21 cellular contexts compared by ENCODE assay signal in genomic region chr2:143968860-143969259, GRCh38.
"Had no signal": no experiment of that assay in that cellular context is flagged by ENCODE, and none has a peak within 500 bp of the region (broad histone marks: within the 10 kb centered on the region; RNA-seq: fewer than 3 reads in every experiment).

No MANE protein-coding gene starts in this region.

- DNase-seq: colonic mucosa; effector CD8-positive, alpha-beta T cell; endodermal cell; foreskin melanocyte; glutamatergic neuron; heart right ventricle; hippocampal formation; kidney glomerular epithelial cell; left ventricle myocardium superior; lower lobe of right lung; natural killer cell; stimulated activated CD4-positive, alpha-beta T cell treated with anti-CD3 and anti-CD28 coated beads, Interleukin-12 subunit alpha, Interleukin-12 subunit beta, amount 100 ng/mL, for 4 hours; stimulated activated CD4-positive, alpha-beta T cell treated with anti-CD3 and anti-CD28 coated beads, Interleukin-1b, Interleukin-23, amount 100 ng/mL, for 48 hours; stimulated activated CD4-positive, alpha-beta T cell treated with anti-CD3 and anti-CD28 coated beads, Interleukin-4, amount 100 ng/mL, for 1 hour; stimulated activated CD8-positive, alpha-beta memory T cell treated with anti-CD3 and anti-CD28 coated beads, Interleukin-4, amount 100 ng/mL, for 48 hours; stimulated activated naive CD4-positive, alpha-beta T cell; upper lobe of right lung; uterus had no signal

- H3K4me3 Mint-ChIP-seq: dendritic cell treated with granulocyte-macrophage colony-stimulating factor and Interleukin-4, amounts not matched to agents 40 ng/mL and 50 ng/mL, for 4 days; endodermal cell; memory B cell; natural killer cell had no signal

- H3K36me3 Mint-ChIP-seq: natural killer cell had no signal

- ATAC-seq: heart right ventricle, left ventricle myocardium superior, lower lobe of right lung, natural killer cell, upper lobe of right lung had no signal

- H3K9me3 Mint-ChIP-seq: dendritic cell treated with granulocyte-macrophage colony-stimulating factor and Interleukin-4, amounts not matched to agents 40 ng/mL and 50 ng/mL, for 4 days; endodermal cell; memory B cell; natural killer cell had no signal

- H3K27me3 Mint-ChIP-seq: dendritic cell treated with granulocyte-macrophage colony-stimulating factor and Interleukin-4, amounts not matched to agents 40 ng/mL and 50 ng/mL, for 4 days; memory B cell; progenitor cell of endocrine pancreas had no signal

- H3K27ac Mint-ChIP-seq: dendritic cell treated with granulocyte-macrophage colony-stimulating factor and Interleukin-4, amounts not matched to agents 40 ng/mL and 50 ng/mL, for 4 days; endodermal cell; memory B cell; natural killer cell; progenitor cell of endocrine pancreas had no signal

- H3K4me1 Mint-ChIP-seq: memory B cell had no signal
